20 cellular contexts compared by ENCODE assay signal in the genomic region with DNA sequence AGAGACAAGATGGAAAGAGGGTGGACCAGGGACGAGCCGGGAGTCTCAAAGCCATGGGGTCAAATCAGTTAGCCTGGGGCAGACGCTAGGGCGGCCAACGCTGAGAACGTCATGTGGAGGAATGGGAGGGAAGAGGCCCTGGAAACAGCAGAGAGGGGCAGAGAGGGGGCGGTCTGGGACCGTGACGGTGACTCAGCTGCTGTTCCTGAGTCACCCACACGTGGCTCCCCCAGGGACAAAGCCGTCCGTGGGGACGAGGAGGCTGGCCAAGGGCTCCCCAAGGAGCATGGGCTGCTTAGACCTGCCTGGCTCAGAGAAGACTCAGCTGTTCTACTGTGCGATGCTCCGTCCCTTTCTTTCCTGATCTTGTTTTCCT.
DNase-seq lines count a peak whose midpoint lies in the region; FAIRE-seq and TF ChIP-seq lines count a peak whose summit lies in the region.
"Had no signal": no experiment of that assay in that cellular context is flagged by ENCODE, and none has a peak within 500 bp of the region (broad histone marks: within the 10 kb centered on the region; RNA-seq: fewer than 3 reads in every experiment).

No MANE protein-coding gene starts in this region.

- H3K9ac ChIP-seq in kidney (ENCODE audit: low read length in 2 of 2) = no peak overlapping the region

- H3K36me3 ChIP-seq in kidney (ENCODE audit: control insufficient read depth in 1 of 2, insufficient read depth in 2 of 2, low read length in 2 of 2) (no peaks in the 10 kb centered on the region), uterus (no peaks in the 10 kb centered on the region)
- H3K36me3 ChIP-seq: BE2C, esophagus squamous epithelium, heart left ventricle, right lobe of liver had no signal

- intact Hi-C loops in kidney (cut with DNase I) = no loop called here
- intact Hi-C loops in uterus (cut with DNase I; ENCODE audit: low total_unique reads) = no loop called here

- H3K4me3 ChIP-seq in kidney (ENCODE audit: low read length in 2 of 2) (no peak overlapping the region), uterus (no peak overlapping the region)
- H3K4me3 ChIP-seq: esophagus squamous epithelium, heart left ventricle, right lobe of liver had no signal

- H3K9me3 ChIP-seq in kidney (ENCODE audit: control insufficient read depth in 1 of 2, low read length in 2 of 2) = no peaks in the 10 kb centered on the region
- H3K9me3 ChIP-seq in uterus = peaks cover 0 to 3% of the 10 kb centered on the region in 2 donors
- H3K9me3 ChIP-seq: BE2C, esophagus squamous epithelium, right lobe of liver had no signal

- no peak for TF ChIP-seq CTCF in kidney (IDR thresholded peaks at IDR 0.05; ENCODE audit: borderline replicate concordance, extremely low read depth, insufficient read depth)
- TF ChIP-seq CTCF in uterus (IDR thresholded peaks at IDR 0.05) = peak in 1 of 4 experiments; percentile 27

- no peaks in the 10 kb centered on the region for H3K27me3 ChIP-seq in uterus
- H3K27me3 ChIP-seq: BE2C, right lobe of liver had no signal

- DNase-seq in GM03348 (ENCODE audit: low spot score) (peak; percentile 39), RKO (ENCODE audit: low spot score) (peak; percentile 18), kidney (peak; percentile 94), uterus (peak; percentile 56 to 70), AG08395 (ENCODE audit: low spot score) (no peak), midbrain (lab: John Stamatoyannopoulos, UW) (no peak), SKM-1 (lab: John Stamatoyannopoulos, UW; ENCODE audit: unreplicated experiment) (no peak)
- DNase-seq: activated CD4-positive, alpha-beta T cell treated with anti-CD3 and anti-CD28 coated beads, Interleukin-2, amount 50 U/mL, for 48 hours; activated naive CD4-positive, alpha-beta T cell; BE2C; effector memory CD8-positive, alpha-beta T cell; esophagus squamous epithelium; HFFc6; NCI-H1105 treated with DMSO at 0.1 percent for 48 hours; NCI-H2107; NCI-H524 treated with DMSO at 0.1 percent for 48 hours; SHP77 treated with DMSO at 0.1 percent for 48 hours; stimulated activated naive B cell treated with anti-CD40 and anti-IgM and Interleukin-4, amounts not matched to agents 10 μg/mL and 1 μg/mL and 100 μg/mL, for 72 hours had no signal

- H3K4me1 ChIP-seq in kidney (ENCODE audit: control insufficient read depth in 1 of 2, insufficient read depth in 1 of 2, low read depth in 1 of 2, low read length in 2 of 2) (no peaks in the 10 kb centered on the region), uterus (peaks cover 0 to 1% of the 10 kb centered on the region in 2 donors)
- H3K4me1 ChIP-seq: BE2C, right lobe of liver had no signal

- peak in 1 of 2 donors; percentile 22 for TF ChIP-seq POLR2A in uterus (IDR thresholded peaks at IDR 0.05)

- no peak for FAIRE-seq in kidney (lab: Jason Lieb, UNC)

- H3K27ac ChIP-seq in kidney (ENCODE audit: low read depth in 2 of 2, low read length in 2 of 2) (peak overlapping the region in 1 of 2 donors; percentile 24), uterus (peak overlapping the region; percentile 76 to 85)
- H3K27ac ChIP-seq: esophagus squamous epithelium, heart left ventricle, right lobe of liver had no signal

Comparison
In these comparisons a context has a peak if more than half of its experiments do, and no peak if none do; other contexts are left out.
1. DNase-seq: peak in GM03348 (single experiment), RKO (single experiment), kidney (single experiment) and uterus (2 of 2); none in AG08395 (single experiment), midbrain (single experiment) and SKM-1 (single experiment).